9 cellular contexts compared by ENCODE assay signal in the genomic region with DNA sequence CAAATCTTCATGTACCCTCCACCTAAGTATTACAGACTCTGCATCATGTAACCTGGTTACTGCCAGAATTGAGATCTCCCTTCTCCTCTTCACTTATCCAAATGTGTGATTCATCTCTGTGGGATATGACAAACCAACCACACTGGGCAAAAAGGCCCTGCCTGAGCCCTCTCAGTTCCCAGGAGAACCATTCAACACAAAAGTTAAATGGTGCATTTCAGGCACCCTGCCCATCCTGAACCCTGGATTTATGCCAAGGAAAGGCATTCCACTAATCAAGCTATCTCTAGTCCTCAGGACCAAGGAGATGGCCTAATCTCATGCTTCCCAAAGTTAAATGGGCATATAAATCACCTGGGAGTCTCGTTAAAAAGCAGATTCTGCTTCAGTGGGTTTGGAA.
DNase-seq lines count a peak whose midpoint lies in the region; ATAC-seq, FAIRE-seq and TF ChIP-seq lines count a peak whose summit lies in the region.
"Had no signal": no experiment of that assay in that cellular context is flagged by ENCODE, and none has a peak within 500 bp of the region (broad histone marks: within the 10 kb centered on the region; RNA-seq: fewer than 3 reads in every experiment).

No MANE protein-coding gene starts in this region.

- DNase-seq in DMS53 (lab: John Stamatoyannopoulos, UW): peak; percentile 6
- DNase-seq in DMS53 treated with DMSO at 0.1 percent for 48 hours (lab: John Stamatoyannopoulos, UW; ENCODE audit: unreplicated experiment): no peak
- DNase-seq in HTR-8/SVneo (ENCODE audit: insufficient read length, low spot score): peak; percentile 54
- peak; percentile 95 for DNase-seq in amniotic epithelial cell (ENCODE audit: low read depth)
- DNase-seq in neural crest cell (ENCODE audit: low read depth, low spot score): no peak
- DNase-seq in GM12891 (ENCODE audit: insufficient read length, low spot score): no peak
- DNase-seq in left colon: no peak
- DNase-seq: 8988T had no signal

- peak overlapping the region; percentile 64 for H3K27ac Mint-ChIP-seq in neural crest cell (ENCODE audit: unreplicated experiment)

- peaks cover 37% of the 10 kb centered on the region for H3K4me1 Mint-ChIP-seq in neural crest cell

- no peak for ATAC-seq in left colon
- no peak for ATAC-seq in HG03135 (IDR thresholded peaks at IDR 0.05; ENCODE audit: unreplicated experiment)

- H3K9me3 Mint-ChIP-seq in neural crest cell: no peaks in the 10 kb centered on the region

- TF ChIP-seq CTCF in neural crest cell (conservative IDR thresholded peaks at IDR 0.05): no peak

- peak; percentile 79 for FAIRE-seq in HTR-8/SVneo (lab: Jason Lieb, UNC)
- FAIRE-seq in GM12891 (lab: Jason Lieb, UNC): no peak

- peaks cover under 1% of the 10 kb centered on the region for H3K36me3 Mint-ChIP-seq in neural crest cell (ENCODE audit: low read depth)

- no peak overlapping the region for H3K4me3 Mint-ChIP-seq in neural crest cell

- intact Hi-C loops in left colon (cut with DNase I, micrococcal nuclease): no loop called here

- no peak for TF ChIP-seq POLR2A in GM12891 (IDR thresholded peaks at IDR 0.05; ENCODE audit: low read depth, low read length)

- no peaks in the 10 kb centered on the region for H3K27me3 Mint-ChIP-seq in neural crest cell (ENCODE audit: low read depth)

TF ChIP-seq in GM12891, 5 proteins besides CTCF, POLR2A, EP300 and RAD21:
- TF ChIP-seq SPI1 (IDR thresholded peaks at IDR 0.05; ENCODE audit: low read depth, low read length) (no peak), PAX5 (IDR thresholded peaks at IDR 0.05; ENCODE audit: insufficient read depth, low read length, severe bottlenecking) (no peak), POU2F2 (IDR thresholded peaks at IDR 0.05; ENCODE audit: low read depth, low read length) (no peak), POLR2AphosphoS5 (IDR thresholded peaks at IDR 0.05; ENCODE audit: low read depth, low read length) (no peak), TAF1 (IDR thresholded peaks at IDR 0.05; ENCODE audit: low read depth, low read length) (no peak)

Comparison
In these comparisons a context has a peak if more than half of its experiments do, and no peak if none do; other contexts are left out.
1. DNase-seq: peak in DMS53 (single experiment), HTR-8/SVneo (single experiment) and amniotic epithelial cell (single experiment); none in DMS53 treated with DMSO at 0.1 percent for 48 hours (single experiment), neural crest cell (single experiment), GM12891 (single experiment) and left colon (0 of 2).